In the genomic region with DNA sequence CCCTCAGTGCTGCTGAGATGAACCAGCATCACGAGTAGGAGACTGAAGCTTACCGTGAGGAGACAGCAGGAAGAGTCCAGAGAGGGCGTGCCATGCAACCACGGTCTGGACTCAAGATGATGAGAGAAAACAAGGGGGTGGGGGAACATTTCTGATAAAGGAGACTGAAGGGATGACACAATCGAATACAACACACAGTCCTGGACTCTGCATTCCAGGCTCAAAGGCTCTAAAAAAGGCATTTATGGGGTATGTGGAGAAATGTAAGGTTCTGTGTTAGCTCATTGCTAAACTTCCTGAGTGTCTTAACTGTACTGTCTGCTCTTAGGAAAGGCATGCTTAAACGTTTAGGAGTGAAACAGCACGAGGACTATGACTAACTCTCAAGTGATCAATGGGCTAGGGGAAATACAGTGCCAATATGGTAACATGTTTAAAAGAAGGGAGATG, we compare ENCODE assay signal across 9 cellular contexts. TPM values are rescaled to one million over a fixed set of nuclear protein-coding genes. Genes with fewer than 3 reads are reported as not detected.
DNase-seq lines count a peak whose midpoint lies in the region; ATAC-seq, FAIRE-seq and TF ChIP-seq lines count a peak whose summit lies in the region.
"Had no signal": no experiment of that assay in that cellular context is flagged by ENCODE, and none has a peak within 500 bp of the region (broad histone marks: within the 10 kb centered on the region; RNA-seq: fewer than 3 reads in every experiment).

No MANE protein-coding gene starts in this region.

- no peak for DNase-seq in Caco-2
- DNase-seq in NOMO-1 treated with dmso at 0.1 percent for 144 hours (lab: John Stamatoyannopoulos, UW; ENCODE audit: unreplicated experiment), result peak; percentile 41
- peak; percentile 70 for DNase-seq in epithelial cell of proximal tubule (ENCODE audit: low read depth)
- peak; percentile 49 for DNase-seq in renal cortical epithelial cell (ENCODE audit: low read depth)
- DNase-seq in PC-9, result no peak
- no peak for DNase-seq in DMS153 (lab: John Stamatoyannopoulos, UW)
- no peak for DNase-seq in small intestine
- DNase-seq: OCI-M1 had no signal

- H3K36me3 ChIP-seq in Caco-2 (ENCODE audit: control insufficient read depth, insufficient read depth, low read length) (0 out of 2 replicates have a peak, but pooled peaks cover 1% of the 10 kb centered on the region), PC-9 (ENCODE audit: low read depth) (no peaks in the 10 kb centered on the region), small intestine (ENCODE audit: control insufficient read depth in 2 of 2, insufficient read depth in 2 of 2, low read length in 2 of 2) (peaks cover 0 to under 1% of the 10 kb centered on the region in 2 donors)

- H3K79me2 ChIP-seq in PC-9 (ENCODE audit: low read depth), result no peaks in the 10 kb centered on the region

- H3K4me1 Mint-ChIP-seq in Caco-2 (ENCODE audit: low read depth, unreplicated experiment), result peaks cover 9% of the 10 kb centered on the region

- H3K27me3 ChIP-seq in Caco-2 (replicated peaks; ENCODE audit: control insufficient read depth, insufficient read depth, low read length), result no peaks in the 10 kb centered on the region
- H3K27me3 ChIP-seq in PC-9 (ENCODE audit: insufficient read depth, low read depth), result no peaks in the 10 kb centered on the region
- H3K27me3 ChIP-seq in small intestine (ENCODE audit: control insufficient read depth in 2 of 2, insufficient read depth in 2 of 2, low read length in 2 of 2), result no peaks in the 10 kb centered on the region

- H3K9me3 ChIP-seq in Caco-2, result no peaks in the 10 kb centered on the region
- no peaks in the 10 kb centered on the region for H3K9me3 ChIP-seq in PC-9 (ENCODE audit: insufficient read depth, low read depth)
- H3K9me3 ChIP-seq in small intestine (ENCODE audit: control insufficient read depth, low read depth), result no peaks in the 10 kb centered on the region

- H3K27ac ChIP-seq in PC-9 (no peak overlapping the region), small intestine (ENCODE audit: low read depth in 1 of 2, low read length in 1 of 2) (peak overlapping the region in 1 of 2 donors; percentile 41)

- peak overlapping the region; percentile 53 for H3K27ac Mint-ChIP-seq in Caco-2 (ENCODE audit: unreplicated experiment)

- no peaks in the 10 kb centered on the region for H3F3A ChIP-seq in PC-9 (ENCODE audit: insufficient read depth, low read depth)

- no peak overlapping the region for H3K4me3 ChIP-seq in Caco-2 (ENCODE audit: low read depth, low read length)
- no peak overlapping the region for H3K4me3 ChIP-seq in epithelial cell of proximal tubule (ENCODE audit: low read depth, low read length)
- no peak overlapping the region for H3K4me3 ChIP-seq in PC-9
- no peak overlapping the region for H3K4me3 ChIP-seq in small intestine (ENCODE audit: low read depth in 1 of 2, low read length in 2 of 2)

- no peak overlapping the region for H3K4me3 Mint-ChIP-seq in Caco-2 (ENCODE audit: unreplicated experiment)

- H3K9me3 Mint-ChIP-seq in Caco-2 (ENCODE audit: unreplicated experiment), result no peaks in the 10 kb centered on the region

- CTCF ChIA-PET in Caco-2 (lab: Charles Lee) (interaction anchor here (0.7 kb wide), 1 partner anchor 27 kb away, joined by 3 read pairs; no protein-coding TSS in a partner anchor), PC-9 (lab: Charles Lee) (no interaction called here)

- FAIRE-seq in small intestine (lab: Jason Lieb, UNC), result no peak

- peaks cover 8% of the 10 kb centered on the region; the same call in 1 of the 2 replicates for H4K20me1 ChIP-seq in PC-9 (ENCODE audit: insufficient read depth)

- intact Hi-C loops in Caco-2 (cut with micrococcal nuclease; ENCODE audit: unreplicated experiment) (no loop called here), PC-9 (cut with micrococcal nuclease; ENCODE audit: unreplicated experiment) (no loop called here)

- H3K27me3 Mint-ChIP-seq in Caco-2 (ENCODE audit: insufficient read depth, unreplicated experiment), result no peaks in the 10 kb centered on the region

- H3K4me2 ChIP-seq in PC-9, result no peak overlapping the region

- BruUV-seq in Caco-2 (replicated peaks; lab: Mats Ljungman, UMichigan), result no TSS peak
- BruUV-seq in PC-9 (replicated peaks; lab: Mats Ljungman, UMichigan), result no TSS peak

- H3K4me1 ChIP-seq in Caco-2 (no peaks in the 10 kb centered on the region), PC-9 (replicated peaks; ENCODE audit: insufficient read depth) (no peaks in the 10 kb centered on the region), small intestine (ENCODE audit: control insufficient read depth in 2 of 2, insufficient read depth in 1 of 2, low read depth in 1 of 2, low read length in 1 of 2) (peaks cover 0 to 8% of the 10 kb centered on the region in 2 donors)

- POLR2A ChIA-PET in Caco-2 (lab: Charles Lee) (no interaction called here), PC-9 (lab: Charles Lee; ENCODE audit: unreplicated experiment) (interaction anchor here (0.7 kb wide), 1 partner anchor 468 kb away, joined by 4 read pairs; no protein-coding TSS in a partner anchor)

- peaks cover 29% of the 10 kb centered on the region for H3K36me3 Mint-ChIP-seq in Caco-2 (ENCODE audit: insufficient read depth, unreplicated experiment)

- ATAC-seq in HG02884 (IDR thresholded peaks at IDR 0.05; ENCODE audit: unreplicated experiment), result no peak

- no peak overlapping the region for H2AFZ ChIP-seq in PC-9

- H3K9me2 ChIP-seq in PC-9 (ENCODE audit: insufficient read depth), result no peaks in the 10 kb centered on the region

- TF ChIP-seq CTCF in Caco-2 (IDR thresholded peaks at IDR 0.05; ENCODE audit: insufficient read depth in 1 of 2, low read depth in 1 of 2, low read length in 1 of 2, severe bottlenecking in 1 of 2, unreplicated experiment in 1 of 2) (no peak), epithelial cell of proximal tubule (conservative IDR thresholded peaks at IDR 0.05; ENCODE audit: low read depth, low read length) (no peak), PC-9 (conservative IDR thresholded peaks at IDR 0.05) (no peak)

- WGBS in small intestine, 3 donors, result 45 to 50% (median 45%) methylated on average over 7 of the region's 7 CpGs

RNA-seq across cellular contexts. Expression of gene IRAK1, which starts 20.6 kb away (rescaled TPM):
- total RNA-seq in Caco-2 (2022) (119 and 126 TPM in 2 replicates), epithelial cell of proximal tubule (131 and 219 TPM in 2 replicates), renal cortical epithelial cell (78.7 and 79.4 TPM in 2 replicates), PC-9 (2021) (317 and 364 TPM in 2 replicates)
- 100 to 1,000 TPM; 115 to 135 (median 118) TPM for polyA plus RNA-seq in small intestine

RNA-seq across cellular contexts. Expression of gene MECP2, which starts 57.2 kb away (rescaled TPM):
- 30.6 and 36.4 TPM in 2 replicates for total RNA-seq in Caco-2 (2022)
- 18.1 and 23.4 TPM in 2 replicates for total RNA-seq in epithelial cell of proximal tubule
- total RNA-seq in renal cortical epithelial cell, result 16.7 and 32.1 TPM in 2 replicates
- total RNA-seq in PC-9 (2021), result 85.6 and 90.1 TPM in 2 replicates
- 10 to 100 TPM in 2 of 3 donors, 1 to 10 TPM in 1; 9.4 to 14.7 (median 11.1) TPM for polyA plus RNA-seq in small intestine

Comparison
In these comparisons a context has a peak if more than half of its experiments do, and no peak if none do; other contexts are left out.
1. DNase-seq: peak in NOMO-1 treated with dmso at 0.1 percent for 144 hours (single experiment), epithelial cell of proximal tubule (single experiment) and renal cortical epithelial cell (single experiment); none in Caco-2 (0 of 2), PC-9 (0 of 2), DMS153 (single experiment) and small intestine (single experiment).